ENCODE assay signal across 14 cellular contexts in the genomic region with DNA sequence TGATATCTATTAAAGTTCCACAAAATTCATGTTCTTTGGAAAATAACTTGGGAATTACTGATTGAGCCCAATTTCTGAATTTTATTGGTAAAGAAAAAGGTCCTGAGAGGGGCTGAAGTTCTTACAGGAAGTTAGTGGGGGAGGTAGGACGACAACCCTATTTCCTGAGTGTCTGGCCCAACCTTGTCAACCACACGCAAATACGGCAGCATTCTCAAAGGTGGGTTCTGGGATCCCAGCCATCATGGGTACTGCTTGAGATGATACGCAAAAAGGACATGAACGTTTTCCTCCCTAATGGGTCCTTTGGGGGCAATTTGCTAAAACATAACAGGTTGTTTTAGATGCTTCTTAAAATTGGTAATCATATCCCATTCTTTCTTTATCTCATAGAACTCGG. TPM values are rescaled to one million over a fixed set of nuclear protein-coding genes. Genes with fewer than 3 reads are reported as not detected.
DNase-seq lines count a peak whose midpoint lies in the region; ATAC-seq, FAIRE-seq and TF ChIP-seq lines count a peak whose summit lies in the region.
"Had no signal": no experiment of that assay in that cellular context is flagged by ENCODE, and none has a peak within 500 bp of the region (broad histone marks: within the 10 kb centered on the region; RNA-seq: fewer than 3 reads in every experiment).

No MANE protein-coding gene starts in this region.

- H3K9ac ChIP-seq in SU-DHL-6 (ENCODE audit: low read length) (peak overlapping the region; percentile 40), astrocyte (ENCODE audit: low read length) (no peak overlapping the region)

- peaks cover 71% of the 10 kb centered on the region for H3F3A ChIP-seq in SU-DHL-6 (ENCODE audit: insufficient read depth)

- H3K4me2 ChIP-seq in SU-DHL-6 (ENCODE audit: low read depth, low read length, poor library complexity, severe bottlenecking) (peak overlapping the region; percentile 58), astrocyte (ENCODE audit: low read length) (no peak overlapping the region)

- intact Hi-C loops in activated CD4-positive, alpha-beta T cell treated with anti-CD3 and anti-CD28 coated beads for 36 hours (cut with DNase I, micrococcal nuclease) = loop anchor here in 1 of 2 experiments (5.0 kb wide), 1 partner anchor 302 kb away; a partner anchor contains a TSS
- intact Hi-C loops in lower leg skin (cut with DNase I; ENCODE audit: low total_unique reads) = no loop called here

- H3K27me3 Mint-ChIP-seq in activated CD4-positive, alpha-beta T cell treated with anti-CD3 and anti-CD28 coated beads for 36 hours = no peaks in the 10 kb centered on the region
- no peaks in the 10 kb centered on the region for H3K27me3 Mint-ChIP-seq in astrocyte (ENCODE audit: low read depth, unreplicated experiment)
- no peaks in the 10 kb centered on the region for H3K27me3 Mint-ChIP-seq in stimulated activated memory B cell treated with anti-CD40 and anti-IgM and Interleukin-4, amounts not matched to agents 10 μg/mL and 1 μg/mL and 100 μg/mL, for 72 hours

- CTCF ChIA-PET in activated CD4-positive, alpha-beta T cell treated with anti-CD3 and anti-CD28 coated beads for 36 hours (lab: Charles Lee) = interaction anchor here (1.1 kb wide), 1 partner anchor 8 kb away, joined by 4 read pairs; no protein-coding TSS in a partner anchor

- no peaks in the 10 kb centered on the region for H3K27me3 ChIP-seq in SU-DHL-6 (ENCODE audit: low read length)
- no peaks in the 10 kb centered on the region for H3K27me3 ChIP-seq in astrocyte (ENCODE audit: insufficient read depth, low read length)
- H3K27me3 ChIP-seq in tibial nerve = no peaks in the 10 kb centered on the region
- H3K27me3 ChIP-seq: upper lobe of right lung had no signal

- no peak for TF ChIP-seq EP300 in tibial nerve (IDR thresholded peaks at IDR 0.05)

- H3K36me3 ChIP-seq in SU-DHL-6 (ENCODE audit: low read length) = no peaks in the 10 kb centered on the region
- H3K36me3 ChIP-seq in astrocyte (ENCODE audit: insufficient read depth, low read length) = no peaks in the 10 kb centered on the region
- H3K36me3 ChIP-seq in tibial nerve = no peaks in the 10 kb centered on the region
- H3K36me3 ChIP-seq: upper lobe of right lung had no signal

- no peak for DNase-seq in activated CD4-positive, alpha-beta T cell treated with anti-CD3 and anti-CD28 coated beads for 36 hours
- no peak for DNase-seq in activated CD4-positive, alpha-beta T cell treated with anti-CD3 and anti-CD28 coated beads, Interleukin-2, amount 50 U/mL, for 48 hours
- DNase-seq in astrocyte (ENCODE audit: low read depth) (no peak), lower leg skin (ENCODE audit: low spot score in 2 of 2) (no peak), tibial nerve (ENCODE audit: low spot score in 2 of 2) (no peak)
- DNase-seq: 8988T, H7, left cardiac atrium, NCI-H345, upper lobe of right lung had no signal

- H3K27ac ChIP-seq in SU-DHL-6 (ENCODE audit: low read depth, low read length) (peak overlapping the region; percentile 89), astrocyte (ENCODE audit: low read depth, low read length) (no peak overlapping the region), tibial nerve (peak overlapping the region in 2 of 4 donors; percentile 54 to 71)

- H3K79me2 ChIP-seq in SU-DHL-6 (ENCODE audit: insufficient read depth, low read length) (peaks cover 15% of the 10 kb centered on the region), astrocyte (ENCODE audit: insufficient read depth, low read length) (peaks cover 19% of the 10 kb centered on the region)

- H3K4me1 ChIP-seq in astrocyte (ENCODE audit: insufficient read depth, low read length) = peaks cover 13% of the 10 kb centered on the region
- peaks cover 0 to 63% (median 37%) of the 10 kb centered on the region in 4 donors for H3K4me1 ChIP-seq in tibial nerve

- 79 to 88% methylated on average over 6 of the region's 6 CpGs for WGBS in lower leg skin, 2 donors
- 76 to 86% methylated on average over 6 of the region's 6 CpGs for WGBS in tibial nerve, 2 donors

- H3K4me3 ChIP-seq in SU-DHL-6 (ENCODE audit: insufficient read depth, low read length, poor library complexity, severe bottlenecking) (no peak overlapping the region), astrocyte (ENCODE audit: insufficient read depth, low read depth, low read length) (no peak overlapping the region), lower leg skin (ENCODE audit: low read depth, poor library complexity, severe bottlenecking) (no peak overlapping the region), tibial nerve (no peak overlapping the region)
- H3K4me3 ChIP-seq: upper lobe of right lung had no signal

- POLR2A ChIA-PET in activated CD4-positive, alpha-beta T cell treated with anti-CD3 and anti-CD28 coated beads for 36 hours (lab: Charles Lee) = interaction anchor here (1.2 kb wide), 1 partner anchor 50 kb away, joined by 3 read pairs; a partner anchor contains a TSS

- peaks cover 11% of the 10 kb centered on the region for H3K36me3 Mint-ChIP-seq in activated CD4-positive, alpha-beta T cell treated with anti-CD3 and anti-CD28 coated beads for 36 hours (ENCODE audit: low read depth)
- H3K36me3 Mint-ChIP-seq in astrocyte (ENCODE audit: low read depth, unreplicated experiment) = no peaks in the 10 kb centered on the region
- no peaks in the 10 kb centered on the region for H3K36me3 Mint-ChIP-seq in stimulated activated memory B cell treated with anti-CD40 and anti-IgM and Interleukin-4, amounts not matched to agents 10 μg/mL and 1 μg/mL and 100 μg/mL, for 72 hours

- H3K9me3 ChIP-seq in SU-DHL-6 (ENCODE audit: insufficient read depth, low read length) (no peaks in the 10 kb centered on the region), astrocyte (ENCODE audit: insufficient read depth, low read depth, low read length) (no peaks in the 10 kb centered on the region), tibial nerve (no peaks in the 10 kb centered on the region)
- H3K9me3 ChIP-seq: upper lobe of right lung had no signal

- peak overlapping the region; percentile 20 for H3K4me3 Mint-ChIP-seq in activated CD4-positive, alpha-beta T cell treated with anti-CD3 and anti-CD28 coated beads for 36 hours
- H3K4me3 Mint-ChIP-seq in astrocyte (ENCODE audit: unreplicated experiment) = peak overlapping the region; percentile 10
- H3K4me3 Mint-ChIP-seq in stimulated activated memory B cell treated with anti-CD40 and anti-IgM and Interleukin-4, amounts not matched to agents 10 μg/mL and 1 μg/mL and 100 μg/mL, for 72 hours = peak overlapping the region; percentile 57

- H2AFZ ChIP-seq in SU-DHL-6 (ENCODE audit: low read depth, low read length, severe bottlenecking) = peak overlapping the region; percentile 7
- no peak overlapping the region for H2AFZ ChIP-seq in astrocyte (ENCODE audit: low read depth, low read length)

- peak overlapping the region; percentile 87 for H3K27ac Mint-ChIP-seq in activated CD4-positive, alpha-beta T cell treated with anti-CD3 and anti-CD28 coated beads for 36 hours
- no peak overlapping the region for H3K27ac Mint-ChIP-seq in astrocyte (ENCODE audit: unreplicated experiment)
- H3K27ac Mint-ChIP-seq in stimulated activated memory B cell treated with anti-CD40 and anti-IgM and Interleukin-4, amounts not matched to agents 10 μg/mL and 1 μg/mL and 100 μg/mL, for 72 hours = peak overlapping the region; percentile 93

- FAIRE-seq in astrocyte (lab: Jason Lieb, UNC) = no peak
- FAIRE-seq: frontal cortex had no signal

- H3K9me2 ChIP-seq in SU-DHL-6 (replicated peaks; ENCODE audit: insufficient read depth, low read length) = no peaks in the 10 kb centered on the region

- no peaks in the 10 kb centered on the region for H3K9me3 Mint-ChIP-seq in activated CD4-positive, alpha-beta T cell treated with anti-CD3 and anti-CD28 coated beads for 36 hours (ENCODE audit: low read depth)
- no peaks in the 10 kb centered on the region for H3K9me3 Mint-ChIP-seq in astrocyte (ENCODE audit: unreplicated experiment)
- no peaks in the 10 kb centered on the region for H3K9me3 Mint-ChIP-seq in stimulated activated memory B cell treated with anti-CD40 and anti-IgM and Interleukin-4, amounts not matched to agents 10 μg/mL and 1 μg/mL and 100 μg/mL, for 72 hours

- TF ChIP-seq CTCF in SU-DHL-6 (IDR thresholded peaks at IDR 0.05; ENCODE audit: insufficient read depth, low read length, poor library complexity, severe bottlenecking) (no peak), astrocyte (IDR thresholded peaks at IDR 0.05; ENCODE audit: insufficient read depth, low read depth, low read length) (no peak), lower leg skin (IDR thresholded peaks at IDR 0.05) (no peak), tibial nerve (IDR thresholded peaks at IDR 0.05) (no peak)

- ATAC-seq in activated CD4-positive, alpha-beta T cell treated with anti-CD3 and anti-CD28 coated beads for 36 hours = no peak
- no peak for ATAC-seq in stimulated activated memory B cell treated with anti-CD40 and anti-IgM and Interleukin-4, amounts not matched to agents 10 μg/mL and 1 μg/mL and 100 μg/mL, for 72 hours
- no peak for ATAC-seq in GM19023 (IDR thresholded peaks at IDR 0.05; ENCODE audit: unreplicated experiment)
- ATAC-seq: left cardiac atrium, upper lobe of right lung had no signal

- peaks cover 77% of the 10 kb centered on the region for H3K4me1 Mint-ChIP-seq in activated CD4-positive, alpha-beta T cell treated with anti-CD3 and anti-CD28 coated beads for 36 hours
- H3K4me1 Mint-ChIP-seq in astrocyte (ENCODE audit: low read depth, unreplicated experiment) = peaks cover 28% of the 10 kb centered on the region
- H3K4me1 Mint-ChIP-seq in stimulated activated memory B cell treated with anti-CD40 and anti-IgM and Interleukin-4, amounts not matched to agents 10 μg/mL and 1 μg/mL and 100 μg/mL, for 72 hours = peaks cover 73% of the 10 kb centered on the region

- TF ChIP-seq POLR2A in lower leg skin (IDR thresholded peaks at IDR 0.05) (no peak), tibial nerve (IDR thresholded peaks at IDR 0.05) (no peak)

- H4K20me1 ChIP-seq in SU-DHL-6 (ENCODE audit: low read depth, low read length) (no peaks in the 10 kb centered on the region), astrocyte (ENCODE audit: insufficient read depth, low read length) (no peaks in the 10 kb centered on the region)

RNA-seq across cellular contexts. Expression of a gene that starts 2.7 kb away (rescaled TPM):
- total RNA-seq in activated CD4-positive, alpha-beta T cell treated with anti-CD3 and anti-CD28 coated beads for 36 hours = 100 to 1,000 TPM in 1 of 2 experiments, 10 to 100 TPM in 1; 69.8 to 125 TPM
- total RNA-seq in astrocyte (79.9 and 84.2 TPM in 2 replicates), lower leg skin (100 to 1,000 TPM; 230 to 445 (median 330) TPM), tibial nerve (100 to 1,000 TPM in 1 of 4 donors, 10 to 100 TPM in 3; 68.6 to 109 (median 82.7) TPM)

RNA-seq across cellular contexts. Expression of a gene that starts 50.0 kb away (rescaled TPM):
- total RNA-seq in activated CD4-positive, alpha-beta T cell treated with anti-CD3 and anti-CD28 coated beads for 36 hours = 10 to 100 TPM; 34.3 to 48.8 TPM
- 24.1 and 26.3 TPM in 2 replicates for total RNA-seq in astrocyte
- 10 to 100 TPM in 1 of 4 donors, 1 to 10 TPM in 3; 6.0 to 10.3 (median 8.9) TPM for total RNA-seq in lower leg skin
- total RNA-seq in tibial nerve = 10 to 100 TPM; 25.2 to 37.0 (median 33.9) TPM

RNA-seq across cellular contexts. Expression of a gene that starts 50.4 kb away (rescaled TPM):
- total RNA-seq in activated CD4-positive, alpha-beta T cell treated with anti-CD3 and anti-CD28 coated beads for 36 hours = 10 to 100 TPM; 31.3 to 40.4 TPM
- total RNA-seq in astrocyte (80.7 and 82.0 TPM in 2 replicates), lower leg skin (10 to 100 TPM; 28.4 to 41.9 (median 36.2) TPM), tibial nerve (10 to 100 TPM; 49.2 to 50.9 (median 50.5) TPM)
